29 cellular contexts compared by ENCODE assay signal in the genomic region with DNA sequence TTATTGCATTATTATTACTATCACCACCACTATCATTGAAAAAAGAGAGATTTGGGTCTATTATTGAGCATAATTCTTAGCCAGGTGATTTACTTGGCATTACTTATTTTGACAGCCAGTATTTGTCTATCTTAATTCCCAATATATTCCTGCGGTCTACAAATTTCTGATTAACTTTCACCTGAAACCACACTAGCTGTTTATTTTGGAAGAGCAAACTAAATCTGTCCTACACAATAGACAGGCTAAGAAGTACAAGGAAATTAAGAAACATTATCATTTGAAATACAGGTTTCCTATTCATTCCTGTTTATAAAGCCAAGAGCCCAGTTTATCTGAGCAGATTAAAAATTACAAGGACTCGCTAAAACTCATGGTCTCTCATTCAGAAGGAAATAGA. TPM values are rescaled to one million over a fixed set of nuclear protein-coding genes. Genes with fewer than 3 reads are reported as not detected.
DNase-seq lines count a peak whose midpoint lies in the region; ATAC-seq and TF ChIP-seq lines count a peak whose summit lies in the region.
"Had no signal": no experiment of that assay in that cellular context is flagged by ENCODE, and none has a peak within 500 bp of the region (broad histone marks: within the 10 kb centered on the region; RNA-seq: fewer than 3 reads in every experiment).

No MANE protein-coding gene starts in this region.

- intact Hi-C loops in lower leg skin (cut with DNase I; ENCODE audit: low total_unique reads) = no loop called here

- DNase-seq in activated T-cell treated with anti-CD3 and anti-CD28 coated beads, Interleukin-2, amount 50 U/mL, for 24 hours = no peak
- no peak for DNase-seq in activated T-cell treated with anti-CD3 and anti-CD28 coated beads, Interleukin-2, amount 50 U/mL, for 1 hour
- no peak for DNase-seq in CD8-positive, alpha-beta memory T cell
- no peak for DNase-seq in natural killer cell treated with Interleukin-12 subunit alpha and Interleukin-12 subunit beta and Interleukin-15 and Interleukin-18, amount 100 ng/mL, for 72 hours (ENCODE audit: low spot score)
- no peak for DNase-seq in lower leg skin (ENCODE audit: low spot score in 2 of 2)
- DNase-seq: activated B cell treated with CpG ODN at 0.5 μM for 24 hours; amygdala; DND-41; effector CD4-positive, alpha-beta T cell; glutamatergic neuron; HCEC 1CT; MM.1S; naive B cell; NCI-H1417 treated with DMSO at 0.1 percent for 48 hours; NCI-H2081 treated with DMSO at 0.1 percent for 48 hours; NCI-H226; NCI-H69; occipital lobe; Peyer's patch; psoas muscle; SHP77 treated with DMSO at 0.1 percent for 48 hours; upper lobe of right lung had no signal

- ATAC-seq in natural killer cell treated with Interleukin-12 subunit alpha and Interleukin-12 subunit beta and Interleukin-15 and Interleukin-18, amount 100 ng/mL, for 72 hours = no peak
- no peak for ATAC-seq in HG03565 (IDR thresholded peaks at IDR 0.05; ENCODE audit: unreplicated experiment)
- ATAC-seq in GM19035 (IDR thresholded peaks at IDR 0.05; ENCODE audit: unreplicated experiment) = no peak
- ATAC-seq: psoas muscle, upper lobe of right lung had no signal

- WGBS in lower leg skin, 2 donors = 72 to 78% methylated on average over 2 of the region's 2 CpGs

- peaks cover 72% of the 10 kb centered on the region for H3K4me1 Mint-ChIP-seq in activated T-cell treated with anti-CD3 and anti-CD28 coated beads, Interleukin-2, amount 50 U/mL, for 24 hours (ENCODE audit: low read depth)
- H3K4me1 Mint-ChIP-seq in CD8-positive, alpha-beta memory T cell = peaks cover 54 to 71% (median 62%) of the 10 kb centered on the region in 3 donors
- peaks cover 73% of the 10 kb centered on the region for H3K4me1 Mint-ChIP-seq in activated naive CD8-positive, alpha-beta T cell (ENCODE audit: low read depth)
- H3K4me1 Mint-ChIP-seq in natural killer cell treated with Interleukin-12 subunit alpha and Interleukin-12 subunit beta and Interleukin-15 and Interleukin-18, amount 100 ng/mL, for 72 hours (ENCODE audit: low read depth in 2 of 2) = peaks cover 49 to 73% of the 10 kb centered on the region in 2 donors
- H3K4me1 Mint-ChIP-seq: mesothelial cell of epicardium had no signal

- H3K4me3 Mint-ChIP-seq in activated T-cell treated with anti-CD3 and anti-CD28 coated beads, Interleukin-2, amount 50 U/mL, for 24 hours = peak overlapping the region; percentile 64
- peak overlapping the region in 5 of 7 donors; percentile 5 to 69 (median 52) for H3K4me3 Mint-ChIP-seq in CD8-positive, alpha-beta memory T cell
- peak overlapping the region; percentile 64 for H3K4me3 Mint-ChIP-seq in activated naive CD8-positive, alpha-beta T cell
- H3K4me3 Mint-ChIP-seq in natural killer cell treated with Interleukin-12 subunit alpha and Interleukin-12 subunit beta and Interleukin-15 and Interleukin-18, amount 100 ng/mL, for 72 hours = peak overlapping the region; percentile 82
- H3K4me3 Mint-ChIP-seq: activated B cell treated with CpG ODN at 0.5 μM for 24 hours, B cell, mesothelial cell of epicardium, naive B cell had no signal

- H3K9me3 ChIP-seq in CD8-positive, alpha-beta memory T cell (ENCODE audit: low read length) = no peaks in the 10 kb centered on the region
- H3K9me3 ChIP-seq: breast epithelium, Peyer's patch, psoas muscle, suprapubic skin, upper lobe of right lung had no signal

- H3K4me1 ChIP-seq in CD8-positive, alpha-beta memory T cell (ENCODE audit: insufficient read depth, low read length) = peaks cover 30% of the 10 kb centered on the region
- H3K4me1 ChIP-seq: breast epithelium, Peyer's patch, psoas muscle had no signal

- no peaks in the 10 kb centered on the region for H3K36me3 Mint-ChIP-seq in activated T-cell treated with anti-CD3 and anti-CD28 coated beads, Interleukin-2, amount 50 U/mL, for 24 hours (ENCODE audit: low read depth)
- H3K36me3 Mint-ChIP-seq in CD8-positive, alpha-beta memory T cell = no peaks in the 10 kb centered on the region
- H3K36me3 Mint-ChIP-seq in activated naive CD8-positive, alpha-beta T cell = no peaks in the 10 kb centered on the region
- H3K36me3 Mint-ChIP-seq in natural killer cell treated with Interleukin-12 subunit alpha and Interleukin-12 subunit beta and Interleukin-15 and Interleukin-18, amount 100 ng/mL, for 72 hours = peaks cover 4% of the 10 kb centered on the region
- H3K36me3 Mint-ChIP-seq: mesothelial cell of epicardium, naive B cell had no signal

- no peak for TF ChIP-seq POLR2A in lower leg skin (IDR thresholded peaks at IDR 0.05)

- no peaks in the 10 kb centered on the region for H3K9me3 Mint-ChIP-seq in activated T-cell treated with anti-CD3 and anti-CD28 coated beads, Interleukin-2, amount 50 U/mL, for 24 hours
- H3K9me3 Mint-ChIP-seq in CD8-positive, alpha-beta memory T cell = no peaks in the 10 kb centered on the region
- no peaks in the 10 kb centered on the region for H3K9me3 Mint-ChIP-seq in activated naive CD8-positive, alpha-beta T cell (ENCODE audit: low read depth)
- H3K9me3 Mint-ChIP-seq in natural killer cell treated with Interleukin-12 subunit alpha and Interleukin-12 subunit beta and Interleukin-15 and Interleukin-18, amount 100 ng/mL, for 72 hours = no peaks in the 10 kb centered on the region
- H3K9me3 Mint-ChIP-seq: activated B cell treated with CpG ODN at 0.5 μM for 24 hours, mesothelial cell of epicardium, naive B cell had no signal

- no peak overlapping the region for H3K27ac ChIP-seq in CD8-positive, alpha-beta memory T cell (ENCODE audit: low read depth, low read length)
- H3K27ac ChIP-seq: Peyer's patch, psoas muscle, suprapubic skin, upper lobe of right lung had no signal

- peak overlapping the region; percentile 97 for H3K27ac Mint-ChIP-seq in activated T-cell treated with anti-CD3 and anti-CD28 coated beads, Interleukin-2, amount 50 U/mL, for 24 hours
- H3K27ac Mint-ChIP-seq in CD8-positive, alpha-beta memory T cell = peak overlapping the region; percentile 81 to 96 (median 89)
- no peak overlapping the region for H3K27ac Mint-ChIP-seq in activated naive CD8-positive, alpha-beta T cell
- H3K27ac Mint-ChIP-seq in natural killer cell treated with Interleukin-12 subunit alpha and Interleukin-12 subunit beta and Interleukin-15 and Interleukin-18, amount 100 ng/mL, for 72 hours = peak overlapping the region in 1 of 2 donors; percentile 90
- H3K27ac Mint-ChIP-seq: B cell, mesothelial cell of epicardium, naive B cell had no signal

- CTCF ChIA-PET in CD8-positive, alpha-beta memory T cell (lab: Charles Lee) = no interaction called here

- H3K27me3 Mint-ChIP-seq in activated T-cell treated with anti-CD3 and anti-CD28 coated beads, Interleukin-2, amount 50 U/mL, for 24 hours = no peaks in the 10 kb centered on the region
- H3K27me3 Mint-ChIP-seq in CD8-positive, alpha-beta memory T cell = no peaks in the 10 kb centered on the region
- H3K27me3 Mint-ChIP-seq in activated naive CD8-positive, alpha-beta T cell = no peaks in the 10 kb centered on the region
- H3K27me3 Mint-ChIP-seq in natural killer cell treated with Interleukin-12 subunit alpha and Interleukin-12 subunit beta and Interleukin-15 and Interleukin-18, amount 100 ng/mL, for 72 hours = no peaks in the 10 kb centered on the region
- H3K27me3 Mint-ChIP-seq: activated B cell treated with CpG ODN at 0.5 μM for 24 hours, B cell, naive B cell had no signal

- no peaks in the 10 kb centered on the region for H3K27me3 ChIP-seq in CD8-positive, alpha-beta memory T cell (ENCODE audit: insufficient read depth, low read length, poor library complexity, severe bottlenecking)
- H3K27me3 ChIP-seq: breast epithelium, Peyer's patch, suprapubic skin, upper lobe of right lung had no signal

- TF ChIP-seq CTCF in lower leg skin (IDR thresholded peaks at IDR 0.05) = no peak

- no peak overlapping the region for H3K4me3 ChIP-seq in CD8-positive, alpha-beta memory T cell (ENCODE audit: low read length)
- H3K4me3 ChIP-seq in lower leg skin (ENCODE audit: low read depth, poor library complexity, severe bottlenecking) = no peak overlapping the region
- H3K4me3 ChIP-seq: breast epithelium, Peyer's patch, psoas muscle, suprapubic skin, upper lobe of right lung had no signal

- H3K36me3 ChIP-seq in CD8-positive, alpha-beta memory T cell (ENCODE audit: insufficient read depth, low read length) = no peaks in the 10 kb centered on the region
- H3K36me3 ChIP-seq: breast epithelium, Peyer's patch, suprapubic skin, upper lobe of right lung had no signal

- POLR2A ChIA-PET in CD8-positive, alpha-beta memory T cell (lab: Charles Lee) = no interaction called here

RNA-seq across cellular contexts. Expression of gene LYST, which starts 6.9 kb away (rescaled TPM):
- 10 to 100 TPM; 76.9 to 79.9 TPM for total RNA-seq in CD8-positive, alpha-beta memory T cell
- 24.1 TPM for polyA plus RNA-seq in CD8-positive, alpha-beta memory T cell
- total RNA-seq in natural killer cell treated with Interleukin-12 subunit alpha and Interleukin-12 subunit beta and Interleukin-15 and Interleukin-18, amount 100 ng/mL, for 72 hours = 10 to 100 TPM; 68.8 to 91.2 TPM
- 10 to 100 TPM; 38.5 to 43.9 (median 40.9) TPM for total RNA-seq in lower leg skin
